Comparison of ENCODE assay signal across 12 cellular contexts in genomic region chr15:31330836-31331235, GRCh38. TPM values are rescaled to one million over a fixed set of nuclear protein-coding genes. Genes with fewer than 3 reads are reported as not detected.
DNase-seq lines count a peak whose midpoint lies in the region; ATAC-seq and TF ChIP-seq lines count a peak whose summit lies in the region.
"Had no signal": no experiment of that assay in that cellular context is flagged by ENCODE, and none has a peak within 500 bp of the region (broad histone marks: within the 10 kb centered on the region; RNA-seq: fewer than 3 reads in every experiment).

No MANE protein-coding gene starts in this region.

- peaks cover 70% of the 10 kb centered on the region for H3K4me1 Mint-ChIP-seq in activated CD4-positive, alpha-beta T cell treated with anti-CD3 and anti-CD28 coated beads for 36 hours
- peaks cover 71% of the 10 kb centered on the region for H3K4me1 Mint-ChIP-seq in activated B cell treated with CpG ODN at 0.5 μM for 24 hours

- H3K4me3 Mint-ChIP-seq in activated CD4-positive, alpha-beta T cell treated with anti-CD3 and anti-CD28 coated beads for 36 hours: peak overlapping the region; percentile 97
- peak overlapping the region; percentile 63 for H3K4me3 Mint-ChIP-seq in activated B cell treated with CpG ODN at 0.5 μM for 24 hours

- H3K27ac ChIP-seq in hepatocyte (no peak overlapping the region), substantia nigra (ENCODE audit: low read depth, low read length, poor library complexity, severe bottlenecking) (peak overlapping the region; percentile 92)
- H3K27ac ChIP-seq: SJSA1 had no signal

- H3K36me3 Mint-ChIP-seq in activated CD4-positive, alpha-beta T cell treated with anti-CD3 and anti-CD28 coated beads for 36 hours (ENCODE audit: low read depth): peaks cover 31% of the 10 kb centered on the region
- peaks cover 32% of the 10 kb centered on the region for H3K36me3 Mint-ChIP-seq in activated B cell treated with CpG ODN at 0.5 μM for 24 hours (ENCODE audit: low read depth)

- TF ChIP-seq CTCF in activated B cell treated with CpG ODN at 0.5 μM for 24 hours (IDR thresholded peaks at IDR 0.05) (no peak), hepatocyte (IDR thresholded peaks at IDR 0.05; ENCODE audit: poor library complexity) (no peak)

- H3K27ac Mint-ChIP-seq in activated CD4-positive, alpha-beta T cell treated with anti-CD3 and anti-CD28 coated beads for 36 hours: peak overlapping the region; percentile 71
- peak overlapping the region; percentile 21 for H3K27ac Mint-ChIP-seq in activated B cell treated with CpG ODN at 0.5 μM for 24 hours

- no peaks in the 10 kb centered on the region for H3K27me3 ChIP-seq in hepatocyte
- H3K27me3 ChIP-seq: SJSA1 had no signal

- CTCF ChIA-PET in activated CD4-positive, alpha-beta T cell treated with anti-CD3 and anti-CD28 coated beads for 36 hours (lab: Charles Lee): interaction anchor here (0.8 to 3.0 kb wide), 3 partner anchors 14 to 35 kb away, joined by 3 to 10 read pairs (median 7); no protein-coding TSS in a partner anchor
- CTCF ChIA-PET in activated B cell treated with CpG ODN at 0.5 μM for 24 hours (lab: Charles Lee): no interaction called here

- H3K9me2 ChIP-seq in hepatocyte (replicated peaks; ENCODE audit: insufficient read depth): no peaks in the 10 kb centered on the region

- H3K27me3 Mint-ChIP-seq in activated CD4-positive, alpha-beta T cell treated with anti-CD3 and anti-CD28 coated beads for 36 hours: no peaks in the 10 kb centered on the region
- H3K27me3 Mint-ChIP-seq in activated B cell treated with CpG ODN at 0.5 μM for 24 hours: no peaks in the 10 kb centered on the region

- no peaks in the 10 kb centered on the region for H3K9me3 Mint-ChIP-seq in activated CD4-positive, alpha-beta T cell treated with anti-CD3 and anti-CD28 coated beads for 36 hours (ENCODE audit: low read depth)
- H3K9me3 Mint-ChIP-seq in activated B cell treated with CpG ODN at 0.5 μM for 24 hours: no peaks in the 10 kb centered on the region

- H2AFZ ChIP-seq in hepatocyte: no peak overlapping the region

- peaks cover 16% of the 10 kb centered on the region for H3K4me1 ChIP-seq in hepatocyte (ENCODE audit: insufficient read depth)

- ATAC-seq in activated CD4-positive, alpha-beta T cell treated with anti-CD3 and anti-CD28 coated beads for 36 hours: no peak
- ATAC-seq in activated B cell treated with CpG ODN at 0.5 μM for 24 hours (ENCODE audit: low read depth) (no peak), HG03432 (IDR thresholded peaks at IDR 0.05; ENCODE audit: unreplicated experiment) (no peak), HG02885 (IDR thresholded peaks at IDR 0.05; ENCODE audit: poor library complexity, unreplicated experiment) (no peak)

- H3K4me3 ChIP-seq in hepatocyte: no peak overlapping the region
- H3K4me3 ChIP-seq: SJSA1 had no signal

- POLR2A ChIA-PET in activated CD4-positive, alpha-beta T cell treated with anti-CD3 and anti-CD28 coated beads for 36 hours (lab: Charles Lee): no interaction called here
- POLR2A ChIA-PET in activated B cell treated with CpG ODN at 0.5 μM for 24 hours (lab: Charles Lee): interaction anchor here (0.8 to 8.9 kb wide), 5 partner anchors 12 to 116 kb away, joined by 3 to 406 read pairs (median 4); no protein-coding TSS in a partner anchor

- WGBS in hepatocyte (ENCODE audit: low lambda C conversion rate, missing lambda C conversion rate): 91% methylated on average over 4 of the region's 4 CpGs

- intact Hi-C loops in activated CD4-positive, alpha-beta T cell treated with anti-CD3 and anti-CD28 coated beads for 36 hours (cut with DNase I, micrococcal nuclease): loop anchor here in 1 of 2 experiments (1.0 kb wide), 1 partner anchor 7 kb away; no protein-coding TSS in a partner anchor
- intact Hi-C loops in activated B cell treated with CpG ODN at 0.5 μM for 24 hours (cut with micrococcal nuclease): no loop called here

- no peaks in the 10 kb centered on the region for H3K36me3 ChIP-seq in hepatocyte (replicated peaks; ENCODE audit: insufficient read depth, low read depth)

- no peaks in the 10 kb centered on the region for H3K9me3 ChIP-seq in hepatocyte (ENCODE audit: low read depth)
- H3K9me3 ChIP-seq: SJSA1 had no signal

- H3K79me2 ChIP-seq in hepatocyte: peaks cover 71% of the 10 kb centered on the region

- no peak for DNase-seq in activated CD4-positive, alpha-beta T cell treated with anti-CD3 and anti-CD28 coated beads for 36 hours
- no peak for DNase-seq in activated CD4-positive, alpha-beta T cell treated with anti-CD3 and anti-CD28 coated beads for 48 hours
- DNase-seq in activated B cell treated with CpG ODN at 0.5 μM for 24 hours (no peak), hepatocyte (ENCODE audit: low spot score) (no peak), substantia nigra (lab: John Stamatoyannopoulos, UW) (peak in 9 of 49 donors; percentile 21 to 69 (median 30)), DMS79 (lab: John Stamatoyannopoulos, UW) (no peak)
- DNase-seq: aorta, DMS53, NCI-H446 had no signal

- peak overlapping the region; percentile 99 for H3K4me2 ChIP-seq in hepatocyte

- H4K20me1 ChIP-seq in hepatocyte (ENCODE audit: insufficient read depth, poor library complexity, severe bottlenecking): peaks cover 68% of the 10 kb centered on the region

RNA-seq across cellular contexts. Expression of gene KLF13, which starts 4.2 kb away (rescaled TPM):
- total RNA-seq in activated CD4-positive, alpha-beta T cell treated with anti-CD3 and anti-CD28 coated beads for 36 hours: 100 to 1,000 TPM; 147 to 212 TPM
- 177 and 178 TPM in 2 replicates for total RNA-seq in activated B cell treated with CpG ODN at 0.5 μM for 24 hours
- total RNA-seq in hepatocyte: 35.4 and 51.2 TPM in 2 replicates
- 27.3 and 32.7 TPM in 2 replicates for polyA plus RNA-seq in hepatocyte
